16 cellular contexts compared by ENCODE assay signal in the genomic region with DNA sequence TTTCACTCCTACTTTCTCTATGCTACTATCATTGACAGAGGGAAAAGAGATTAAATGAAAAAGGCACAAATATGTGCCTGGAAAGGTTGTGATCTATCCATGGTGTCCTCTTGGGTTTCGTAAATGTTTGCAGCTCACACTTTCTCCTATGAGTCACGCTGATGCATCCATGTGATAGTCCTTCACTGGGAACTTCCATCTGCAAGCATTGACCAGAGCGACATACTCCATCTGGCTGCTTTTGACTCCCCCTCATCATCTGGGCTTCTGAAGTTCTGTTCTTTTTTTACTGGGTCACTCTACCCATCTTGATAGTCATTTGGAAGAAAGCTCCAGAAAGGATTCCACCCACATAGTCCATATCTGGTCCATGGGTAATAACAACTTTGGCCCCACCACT.
DNase-seq lines count a peak whose midpoint lies in the region; ATAC-seq and TF ChIP-seq lines count a peak whose summit lies in the region.
"Had no signal": no experiment of that assay in that cellular context is flagged by ENCODE, and none has a peak within 500 bp of the region (broad histone marks: within the 10 kb centered on the region; RNA-seq: fewer than 3 reads in every experiment).

No MANE protein-coding gene starts in this region.

- intact Hi-C loops in PC-3 (cut with micrococcal nuclease) = no loop called here

- no peak overlapping the region for H3K4me2 ChIP-seq in PC-3 (ENCODE audit: low read length)
- H3K4me2 ChIP-seq: GM23338 had no signal

- H3K9me2 ChIP-seq in PC-3 (replicated peaks; ENCODE audit: low read length) = no peaks in the 10 kb centered on the region

- no peaks in the 10 kb centered on the region for H3K79me2 ChIP-seq in PC-3 (ENCODE audit: low read length)

- POLR2A ChIA-PET in PC-3 (lab: Charles Lee; ENCODE audit: unreplicated experiment) = no interaction called here

- H3K9me3 ChIP-seq in PC-3 (ENCODE audit: low read length) = no peaks in the 10 kb centered on the region

- no peaks in the 10 kb centered on the region for H3K4me1 ChIP-seq in PC-3 (ENCODE audit: insufficient read depth, low read length)

- no peaks in the 10 kb centered on the region for H3K36me3 ChIP-seq in PC-3 (ENCODE audit: low read depth, low read length)

- no peak overlapping the region for H3K27ac ChIP-seq in PC-3 (ENCODE audit: low read length)

- no peak for TF ChIP-seq POLR2A in NB4 (IDR thresholded peaks at IDR 0.05; ENCODE audit: extremely low read depth, insufficient read length)

- H3K4me3 ChIP-seq in NB4 (ENCODE audit: low read depth, low read length) = no peak overlapping the region
- H3K4me3 ChIP-seq in PC-3 (ENCODE audit: low read length) = no peak overlapping the region
- H3K4me3 ChIP-seq: GM12878, GM23338 had no signal

- ATAC-seq in PC-3 = no peak
- ATAC-seq: GM12878, GM23338, HCT116 had no signal

- TF ChIP-seq CTCF in NB4 (IDR thresholded peaks at IDR 0.05; ENCODE audit: low read depth, low read length) (no peak), PC-3 (conservative IDR thresholded peaks at IDR 0.05; ENCODE audit: low read depth, low read length) (no peak)

- H2AFZ ChIP-seq in PC-3 (ENCODE audit: low read length) = no peak overlapping the region
- H2AFZ ChIP-seq: GM23338 had no signal

- H3F3A ChIP-seq in PC-3 (ENCODE audit: low read length, unreplicated experiment) = no peaks in the 10 kb centered on the region

- H3K9ac ChIP-seq in PC-3 (ENCODE audit: low read length) = no peak overlapping the region

- H3K27me3 ChIP-seq in PC-3 (ENCODE audit: low read length) = no peaks in the 10 kb centered on the region

- CTCF ChIA-PET in PC-3 (lab: Charles Lee) = no interaction called here

- DNase-seq in HT1080 (ENCODE audit: low read depth) (peak; percentile 25), NB4 (ENCODE audit: low read depth) (peak; percentile 5), amniotic epithelial cell (ENCODE audit: low read depth) (peak; percentile 65), PC-3 (no peak), NCI-H128 (lab: John Stamatoyannopoulos, UW; ENCODE audit: unreplicated experiment) (no peak), GM03348 (ENCODE audit: low spot score) (no peak)
- DNase-seq: C1 segment of cervical spinal cord; Calu3; CD4-positive, alpha-beta memory T cell; COR-L47; DMS53; DMS79 treated with DMSO at 0.1 percent for 48 hours; H9 had no signal

- no peaks in the 10 kb centered on the region for H4K20me1 ChIP-seq in PC-3 (ENCODE audit: low read length)

- no TSS peak for BruUV-seq in PC-3 (replicated peaks; lab: Mats Ljungman, UMichigan)

Comparison
In these comparisons a context has a peak if more than half of its experiments do, and no peak if none do; other contexts are left out.
1. DNase-seq: peak in HT1080 (single experiment), NB4 (single experiment) and amniotic epithelial cell (single experiment); none in PC-3 (single experiment), NCI-H128 (single experiment) and GM03348 (single experiment).